Comparison of ENCODE assay signal across 13 cellular contexts in the genomic region with DNA sequence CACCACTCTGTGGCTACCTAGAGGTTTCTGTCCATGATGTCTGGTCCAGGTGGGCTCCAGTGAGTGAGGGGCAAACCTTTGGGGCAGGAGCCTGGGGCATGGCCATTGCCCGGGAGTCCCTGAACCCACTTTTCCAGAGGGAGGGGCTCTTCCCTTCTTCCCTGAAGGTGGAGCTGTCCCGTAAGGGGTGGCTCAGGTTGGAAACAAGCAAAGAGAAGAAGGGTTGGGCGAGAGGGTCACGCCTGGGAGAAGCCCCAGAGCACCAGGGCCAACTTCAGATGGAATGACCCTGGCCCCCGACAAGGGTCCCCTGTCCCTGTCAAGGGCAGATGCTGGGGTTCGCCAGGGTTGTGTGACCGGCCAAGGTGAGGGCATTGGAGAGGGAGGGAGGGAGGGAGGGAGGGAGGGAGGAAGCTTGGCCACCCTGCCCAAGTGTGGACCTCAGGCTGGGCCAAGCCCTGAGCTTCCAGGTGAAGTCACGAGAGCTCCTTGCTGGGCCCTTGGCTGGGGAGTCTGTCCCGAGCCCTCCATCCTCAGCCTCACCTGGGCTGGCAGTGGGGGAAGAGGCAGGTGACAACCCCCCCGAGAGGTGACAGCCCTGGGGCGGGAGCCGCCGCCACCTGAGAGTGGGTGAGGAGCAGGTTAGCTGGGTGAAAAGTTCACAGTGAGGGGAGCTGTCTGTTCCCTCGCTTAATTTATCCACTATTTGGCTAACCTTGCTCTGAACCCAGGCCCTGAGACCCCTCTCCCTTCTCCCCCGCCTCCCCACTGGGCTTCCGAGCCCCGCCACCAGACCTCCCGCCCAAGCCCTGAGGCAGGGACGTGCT.
DNase-seq lines count a peak whose midpoint lies in the region; ATAC-seq and TF ChIP-seq lines count a peak whose summit lies in the region.
"Had no signal": no experiment of that assay in that cellular context is flagged by ENCODE, and none has a peak within 500 bp of the region (broad histone marks: within the 10 kb centered on the region; RNA-seq: fewer than 3 reads in every experiment).

No MANE protein-coding gene starts in this region.

- H3K4me3 ChIP-seq in AG04450 (ENCODE audit: low read depth, low read length) (no peak overlapping the region), Panc1 (ENCODE audit: low read depth in 2 of 2, low read length in 2 of 2) (no peak overlapping the region), sigmoid colon (no peak overlapping the region)

- no peak overlapping the region for H3K4me3 Mint-ChIP-seq in activated CD4-positive, alpha-beta T cell treated with anti-CD3 and anti-CD28 coated beads, Interleukin-2, amount 10 ng/mL, durations not matched to agents 24 days and 14 days
- H3K4me3 Mint-ChIP-seq: activated CD4-positive, alpha-beta memory T cell treated with anti-CD3 and anti-CD28 coated beads, Interleukin-2, amount 10 ng/mL, durations not matched to agents 7 days and 5 days; stimulated activated effector memory CD8-positive, alpha-beta T cell treated with anti-CD3 and anti-CD28 coated beads, Interleukin-12 subunit alpha, Interleukin-12 subunit beta, amount 100 ng/mL, for 72 hours had no signal

- H3K27me3 ChIP-seq in AG04450 (ENCODE audit: control insufficient read depth, insufficient read depth, low read length) (no peaks in the 10 kb centered on the region), Panc1 (ENCODE audit: control insufficient read depth, insufficient read depth, low read length) (no peaks in the 10 kb centered on the region), sigmoid colon (no peaks in the 10 kb centered on the region)

- no peaks in the 10 kb centered on the region for H3K9me3 Mint-ChIP-seq in activated CD4-positive, alpha-beta T cell treated with anti-CD3 and anti-CD28 coated beads, Interleukin-2, amount 10 ng/mL, durations not matched to agents 24 days and 14 days
- H3K9me3 Mint-ChIP-seq: activated CD4-positive, alpha-beta memory T cell treated with anti-CD3 and anti-CD28 coated beads, Interleukin-2, amount 10 ng/mL, durations not matched to agents 7 days and 5 days; stimulated activated effector memory CD8-positive, alpha-beta T cell treated with anti-CD3 and anti-CD28 coated beads, Interleukin-12 subunit alpha, Interleukin-12 subunit beta, amount 100 ng/mL, for 72 hours had no signal

- peaks cover 7% of the 10 kb centered on the region for H3K27me3 Mint-ChIP-seq in activated CD4-positive, alpha-beta T cell treated with anti-CD3 and anti-CD28 coated beads, Interleukin-2, amount 10 ng/mL, durations not matched to agents 24 days and 14 days

- POLR2A ChIA-PET in AG04450 (lab: Yijun Ruan, JAX) = no interaction called here
- POLR2A ChIA-PET in Panc1 (lab: Charles Lee) = interaction anchor here (0.6 kb wide), 1 partner anchor 69 kb away, joined by 7 read pairs; a partner anchor contains a TSS
- POLR2A ChIA-PET in RWPE1 (lab: Yijun Ruan, JAX; ENCODE audit: low non-redundant PET) = no interaction called here

- in situ Hi-C loops in Panc1 (cut with HindIII; ENCODE audit: low pct_unique_long_range_greater_than_20kb, low sequenced_read_pairs) = no loop called here

- H3K27ac Mint-ChIP-seq in activated CD4-positive, alpha-beta T cell treated with anti-CD3 and anti-CD28 coated beads, Interleukin-2, amount 10 ng/mL, durations not matched to agents 24 days and 14 days = no peak overlapping the region
- H3K27ac Mint-ChIP-seq: activated CD4-positive, alpha-beta memory T cell treated with anti-CD3 and anti-CD28 coated beads, Interleukin-2, amount 10 ng/mL, durations not matched to agents 7 days and 5 days had no signal

- intact Hi-C loops in Panc1 (cut with micrococcal nuclease; ENCODE audit: unreplicated experiment) (no loop called here), sigmoid colon (cut with DNase I) (no loop called here)
- intact Hi-C loops in activated CD4-positive, alpha-beta T cell treated with anti-CD3 and anti-CD28 coated beads, Interleukin-2, amount 10 ng/mL, durations not matched to agents 24 days and 14 days (cut with micrococcal nuclease) = no loop called here

- H3K36me3 Mint-ChIP-seq in activated CD4-positive, alpha-beta T cell treated with anti-CD3 and anti-CD28 coated beads, Interleukin-2, amount 10 ng/mL, durations not matched to agents 24 days and 14 days (ENCODE audit: low read depth) = no peaks in the 10 kb centered on the region
- H3K36me3 Mint-ChIP-seq: stimulated activated effector memory CD8-positive, alpha-beta T cell treated with anti-CD3 and anti-CD28 coated beads, Interleukin-12 subunit alpha, Interleukin-12 subunit beta, amount 100 ng/mL, for 72 hours had no signal

- DNase-seq in AG04450 (ENCODE audit: low read depth, low spot score) (no peak), Panc1 (ENCODE audit: low read depth, low spot score) (no peak), iPS-NIHi7 (ENCODE audit: extremely low spot score) (peak; percentile 8), sigmoid colon (peak; percentile 68), NCI-H1105 (lab: John Stamatoyannopoulos, UW) (no peak), RWPE1 (ENCODE audit: low spot score) (no peak), RKO (ENCODE audit: low spot score) (no peak)
- DNase-seq in activated CD4-positive, alpha-beta T cell treated with anti-CD3 and anti-CD28 coated beads, Interleukin-2, amount 10 ng/mL, durations not matched to agents 24 days and 14 days = no peak
- DNase-seq: activated CD4-positive, alpha-beta memory T cell treated with anti-CD3 and anti-CD28 coated beads, Interleukin-2, amount 10 ng/mL, durations not matched to agents 7 days and 5 days; effector CD4-positive, alpha-beta T cell; foreskin keratinocyte; NCI-H1092 had no signal

- H3K9me3 ChIP-seq in AG04450 (ENCODE audit: control insufficient read depth, insufficient read depth, low read length) (no peaks in the 10 kb centered on the region; the same call in 1 of the 2 replicates), Panc1 (ENCODE audit: control insufficient read depth, insufficient read depth, low read depth, low read length) (no peaks in the 10 kb centered on the region), sigmoid colon (no peaks in the 10 kb centered on the region)

- peaks cover 3% of the 10 kb centered on the region for H3K4me1 Mint-ChIP-seq in activated CD4-positive, alpha-beta T cell treated with anti-CD3 and anti-CD28 coated beads, Interleukin-2, amount 10 ng/mL, durations not matched to agents 24 days and 14 days
- H3K4me1 Mint-ChIP-seq: activated CD4-positive, alpha-beta memory T cell treated with anti-CD3 and anti-CD28 coated beads, Interleukin-2, amount 10 ng/mL, durations not matched to agents 7 days and 5 days had no signal

- no peaks in the 10 kb centered on the region for H3K36me3 ChIP-seq in Panc1 (ENCODE audit: control insufficient read depth, insufficient read depth, low read length)
- no peaks in the 10 kb centered on the region for H3K36me3 ChIP-seq in sigmoid colon

- no TSS peak for BruUV-seq in Panc1 (replicated peaks; lab: Mats Ljungman, UMichigan)

- no peak for ATAC-seq in Panc1
- ATAC-seq: stimulated activated effector memory CD8-positive, alpha-beta T cell treated with anti-CD3 and anti-CD28 coated beads, Interleukin-12 subunit alpha, Interleukin-12 subunit beta, amount 100 ng/mL, for 72 hours had no signal

- no peak for TF ChIP-seq EP300 in sigmoid colon (IDR thresholded peaks at IDR 0.05)

- CTCF ChIA-PET in AG04450 (lab: Charles Lee) (no interaction called here), Panc1 (lab: Charles Lee) (interaction anchor here (0.5 to 0.6 kb wide), 2 partner anchors 12 to 167 kb away, joined by 3 read pairs; no protein-coding TSS in a partner anchor), RWPE1 (lab: Yijun Ruan, JAX) (interaction anchor here (0.8 kb wide), 1 partner anchor 72 kb away, joined by 3 read pairs; no protein-coding TSS in a partner anchor)

- TF ChIP-seq CTCF in AG04450 (IDR thresholded peaks at IDR 0.05; ENCODE audit: low read depth, low read length) (no peak), Panc1 (IDR thresholded peaks at IDR 0.05) (no peak), sigmoid colon (IDR thresholded peaks at IDR 0.05) (no peak), RWPE1 (conservative IDR thresholded peaks at IDR 0.05; ENCODE audit: low read depth) (no peak)

- H3K27ac ChIP-seq in AG04450 (ENCODE audit: low read depth, low read length) = peak overlapping the region; percentile 96
- peak overlapping the region; percentile 71 for H3K27ac ChIP-seq in Panc1 (ENCODE audit: low read length)
- peak overlapping the region; percentile 79 to 92 (median 89) for H3K27ac ChIP-seq in sigmoid colon
- H3K27ac ChIP-seq in RWPE1 = no peak overlapping the region

- no peak for TF ChIP-seq POLR2A in sigmoid colon (IDR thresholded peaks at IDR 0.05)

- peaks cover 51% of the 10 kb centered on the region for H3K4me1 ChIP-seq in Panc1 (ENCODE audit: control insufficient read depth, insufficient read depth, low read length)
- peaks cover 0 to 59% (median 53%) of the 10 kb centered on the region in 4 donors for H3K4me1 ChIP-seq in sigmoid colon

- 87 to 89% methylated on average over 19 of the region's 19 CpGs for WGBS in sigmoid colon, 2 donors

Comparison
In these comparisons a context has a peak if more than half of its experiments do, and no peak if none do; other contexts are left out.
1. DNase-seq: peak in iPS-NIHi7 (single experiment) and sigmoid colon (single experiment); none in AG04450 (single experiment), Panc1 (single experiment), NCI-H1105 (single experiment), RWPE1 (single experiment), RKO (single experiment) and activated CD4-positive, alpha-beta T cell treated with anti-CD3 and anti-CD28 coated beads, Interleukin-2, amount 10 ng/mL, durations not matched to agents 24 days and 14 days (single experiment).